ENCODE assay signal across 6 cellular contexts in genomic region chr14:91604611-91605010, GRCh38.
DNase-seq lines count a peak whose midpoint lies in the region; TF ChIP-seq lines count a peak whose summit lies in the region.
"Not testable (repeated sequence)": the region's sequence is repeated elsewhere in the genome, so short reads cannot be mapped to it uniquely, and the experiment has no call there.

No MANE protein-coding gene starts in this region.

- TF ChIP-seq CTCF in mammary epithelial cell (conservative IDR thresholded peaks at IDR 0.05 in 1 of 2, IDR thresholded peaks at IDR 0.05 in 1 of 2; ENCODE audit: extremely low read depth in 1 of 2, insufficient read depth in 1 of 2, low read depth in 1 of 2, low read length in 2 of 2); esophagus muscularis mucosa (IDR thresholded peaks at IDR 0.05): not testable (repeated sequence)

- H2BK120ac ChIP-seq in trophoblast cell (ENCODE audit: insufficient read depth, low read length, poor library complexity): not testable (repeated sequence)

- H3K79me1 ChIP-seq in trophoblast cell (ENCODE audit: low read length): not testable (repeated sequence)

- not testable (repeated sequence) for H2AK5ac ChIP-seq in trophoblast cell (ENCODE audit: low read length)

- H3K79me2 ChIP-seq in mammary epithelial cell (ENCODE audit: insufficient read depth, low read length); trophoblast cell (ENCODE audit: control insufficient read depth, insufficient read depth, low read length, poor library complexity): not testable (repeated sequence)

- peak overlapping the region; percentile 65 for H2AFZ ChIP-seq in mammary epithelial cell (ENCODE audit: low read depth, low read length)
- H2AFZ ChIP-seq in trophoblast cell (ENCODE audit: insufficient read depth, low read length, poor library complexity): not testable (repeated sequence)

- dilution Hi-C loops in mammary epithelial cell (cut with HindIII; ENCODE audit: low sequenced_read_pairs): not testable (repeated sequence)

- not testable (repeated sequence) for H3K27me3 ChIP-seq in mammary epithelial cell (ENCODE audit: insufficient read depth, low read length); trophoblast cell (ENCODE audit: insufficient read depth, low read length)
- peaks cover 0 to 10% (median 0%) of the 10 kb centered on the region in 4 donors for H3K27me3 ChIP-seq in esophagus muscularis mucosa

- H4K12ac ChIP-seq in trophoblast cell (ENCODE audit: low read depth, low read length): not testable (repeated sequence)

- CTCF ChIA-PET in mammary epithelial cell (lab: Charles Lee; ENCODE audit: low non-redundant PET): not testable (repeated sequence)

- BruUV-seq in mammary epithelial cell (replicated peaks; lab: Mats Ljungman, UMichigan): not testable (repeated sequence)

- not testable (repeated sequence) for H3K36me3 ChIP-seq in mammary epithelial cell (ENCODE audit: insufficient read depth, low read length); esophagus muscularis mucosa; trophoblast cell (ENCODE audit: control insufficient read depth in 1 of 2, insufficient read depth in 2 of 2, low read length in 2 of 2)

- peak; percentile 13 for DNase-seq in Daoy (ENCODE audit: low read depth)
- DNase-seq in M059J (ENCODE audit: low read depth): peak; percentile 2
- DNase-seq in mammary epithelial cell: peak; percentile 68
- DNase-seq in esophagus muscularis mucosa (ENCODE audit: extremely low spot score): not testable (repeated sequence)
- DNase-seq in kidney tubule cell (ENCODE audit: low spot score): peak; percentile 18
- peak in 1 of 2 donors; percentile 42 for DNase-seq in trophoblast cell

- H3K9me3 ChIP-seq in mammary epithelial cell (replicated peaks; ENCODE audit: insufficient read depth, low read length); esophagus muscularis mucosa; trophoblast cell (ENCODE audit: insufficient read depth, low read depth, low read length): not testable (repeated sequence)

- not testable (repeated sequence) for H3K18ac ChIP-seq in trophoblast cell (ENCODE audit: low read length)

- not testable (repeated sequence) for H3K14ac ChIP-seq in trophoblast cell (ENCODE audit: low read length)

- H3K4me2 ChIP-seq in mammary epithelial cell (ENCODE audit: insufficient read depth, low read depth, low read length); trophoblast cell (ENCODE audit: low read length): not testable (repeated sequence)

- not testable (repeated sequence) for H3K27ac ChIP-seq in mammary epithelial cell (ENCODE audit: insufficient read depth, low read depth, low read length)
- peak overlapping the region in 1 of 4 donors; percentile 65 for H3K27ac ChIP-seq in esophagus muscularis mucosa (replicated peaks in 1 of 4)
- H3K27ac ChIP-seq in trophoblast cell (ENCODE audit: low read depth, low read length): peak overlapping the region; percentile 61

- peaks cover 14% of the 10 kb centered on the region for H3K4me1 ChIP-seq in mammary epithelial cell (ENCODE audit: insufficient read depth, low read length)
- H3K4me1 ChIP-seq in esophagus muscularis mucosa; trophoblast cell (ENCODE audit: control insufficient read depth in 1 of 2, insufficient read depth in 2 of 2, low read length in 2 of 2): not testable (repeated sequence)

- H4K91ac ChIP-seq in trophoblast cell (ENCODE audit: low read depth, low read length): not testable (repeated sequence)

- not testable (repeated sequence) for H3K23ac ChIP-seq in trophoblast cell (ENCODE audit: low read length)

- not testable (repeated sequence) for H2BK5ac ChIP-seq in trophoblast cell (ENCODE audit: low read depth, low read length, poor library complexity)

- 43% methylated on average over 1 of the region's 1 CpG for WGBS in mammary epithelial cell (ENCODE audit: low coverage, missing lambda C conversion rate)
- 91% methylated on average over 1 of the region's 1 CpG for WGBS in esophagus muscularis mucosa
- WGBS in trophoblast cell (ENCODE audit: extremely low coverage, insufficient coverage, insufficient read length): no CpG with 5 or more reads among the region's 1 CpG

- not testable (repeated sequence) for H4K20me1 ChIP-seq in mammary epithelial cell (ENCODE audit: insufficient read depth, low read length)

- TF ChIP-seq POLR2A in esophagus muscularis mucosa (IDR thresholded peaks at IDR 0.05; ENCODE audit: low read depth): not testable (repeated sequence)

- H3K4me3 ChIP-seq in mammary epithelial cell (replicated peaks in 1 of 3; ENCODE audit: insufficient read depth in 1 of 3, low read depth in 2 of 3, low read length in 3 of 3); esophagus muscularis mucosa; trophoblast cell (ENCODE audit: low read depth, low read length): not testable (repeated sequence)

- in situ Hi-C loops in mammary epithelial cell (cut with MboI; ENCODE audit: low sequenced_read_pairs in 2 of 2): not testable (repeated sequence)

- H4K8ac ChIP-seq in trophoblast cell (ENCODE audit: low read depth, low read length): not testable (repeated sequence)

- peak; percentile 43 for TF ChIP-seq EP300 in esophagus muscularis mucosa (IDR thresholded peaks at IDR 0.05)

- not testable (repeated sequence) for H2BK12ac ChIP-seq in trophoblast cell (ENCODE audit: low read length)

- H3K4ac ChIP-seq in trophoblast cell (ENCODE audit: low read depth, low read length): not testable (repeated sequence)

- H3K9ac ChIP-seq in mammary epithelial cell (ENCODE audit: insufficient read depth, low read length); trophoblast cell (ENCODE audit: low read length): not testable (repeated sequence)

- intact Hi-C loops in mammary epithelial cell (cut with micrococcal nuclease); esophagus muscularis mucosa (cut with DNase I): not testable (repeated sequence)
